Comparison of ENCODE assay signal across 10 cellular contexts in the genomic region with DNA sequence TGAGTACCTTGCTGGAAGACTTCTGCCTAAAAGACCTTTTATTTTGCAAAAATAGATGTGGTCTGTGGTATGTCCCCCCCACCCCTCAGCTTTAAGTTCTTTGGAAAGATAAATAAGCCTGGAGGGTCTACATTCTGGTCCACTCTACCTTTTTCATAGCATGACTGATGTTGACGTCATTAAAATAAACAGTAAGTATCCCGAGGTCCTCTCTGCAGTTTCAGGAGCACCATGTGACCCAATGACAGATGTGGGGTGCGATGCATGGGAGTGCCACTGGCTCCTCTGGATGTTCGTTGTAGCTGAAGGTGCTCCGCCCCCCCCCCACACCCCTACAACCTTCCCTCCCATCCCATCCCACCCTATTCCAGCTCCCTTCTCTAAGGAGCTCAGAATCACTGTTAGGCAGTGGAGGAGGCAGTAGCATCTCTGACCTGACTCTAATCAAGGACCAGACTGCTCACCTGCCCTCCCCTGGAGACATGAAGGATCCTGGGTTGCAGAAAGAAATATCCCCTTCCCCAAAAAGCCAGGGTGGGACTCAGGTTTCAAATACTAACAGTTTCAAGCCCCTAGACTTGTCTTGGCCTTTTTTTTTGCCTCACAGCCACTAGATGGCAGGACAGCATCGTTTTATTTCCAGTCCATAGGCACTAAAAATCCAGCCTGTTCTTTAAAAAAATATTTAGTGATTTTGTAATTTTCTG. TPM values are rescaled to one million over a fixed set of nuclear protein-coding genes. Genes with fewer than 3 reads are reported as not detected.
DNase-seq lines count a peak whose midpoint lies in the region; ATAC-seq, FAIRE-seq and TF ChIP-seq lines count a peak whose summit lies in the region.
"Had no signal": no experiment of that assay in that cellular context is flagged by ENCODE, and none has a peak within 500 bp of the region (broad histone marks: within the 10 kb centered on the region; RNA-seq: fewer than 3 reads in every experiment).

No MANE protein-coding gene starts in this region.

- no peaks in the 10 kb centered on the region for H3K9me1 ChIP-seq in K562 (ENCODE audit: control insufficient read depth, insufficient read depth, low read length)

- TF ChIP-seq CTCF in K562 (IDR thresholded peaks at IDR 0.05 in 2 of 3, conservative IDR thresholded peaks at IDR 0.05 in 1 of 3; ENCODE audit: insufficient read depth in 2 of 3, low read depth in 1 of 3, low read length in 3 of 3) (peak; percentile 24 to 53 (median 51); a peak in 4 of 6 replicates), kidney (IDR thresholded peaks at IDR 0.05; ENCODE audit: borderline replicate concordance, extremely low read depth, insufficient read depth) (peak; percentile 60), upper lobe of right lung (IDR thresholded peaks at IDR 0.05) (peak; percentile 59)

- H3K4me1 ChIP-seq in K562 (replicated peaks in 1 of 2; ENCODE audit: control insufficient read depth in 2 of 2, insufficient read depth in 2 of 2, low read length in 2 of 2) (no peaks in the 10 kb centered on the region), kidney (ENCODE audit: control insufficient read depth in 1 of 2, insufficient read depth in 1 of 2, low read depth in 1 of 2, low read length in 2 of 2) (peaks cover 7 to 9% of the 10 kb centered on the region in 2 donors), upper lobe of right lung (peaks cover 5% of the 10 kb centered on the region)

- POLR2A ChIA-PET in K562 (lab: Yijun Ruan, JAX): no interaction called here

- H3K79me2 ChIP-seq in K562 (ENCODE audit: control insufficient read depth, insufficient read depth, low read length): no peaks in the 10 kb centered on the region

- in situ Hi-C loops in K562 (cut with MboI): loop anchor here (10.0 kb wide), 1 partner anchor 400 kb away; no protein-coding TSS in a partner anchor

- H3K9ac ChIP-seq in K562 (ENCODE audit: insufficient read depth in 1 of 2, low read depth in 2 of 2, low read length in 2 of 2) (no peak overlapping the region), kidney (ENCODE audit: low read length in 2 of 2) (no peak overlapping the region)

- TF ChIP-seq EP300 in K562 (IDR thresholded peaks at IDR 0.05; ENCODE audit: low read length): no peak

- no peaks in the 10 kb centered on the region for H4K20me1 ChIP-seq in K562 (replicated peaks; ENCODE audit: control insufficient read depth, insufficient read depth, low read length)

- no peak overlapping the region for H3K4me2 ChIP-seq in K562 (ENCODE audit: insufficient read depth, low read length)

- FAIRE-seq in K562 (lab: Jason Lieb, UNC) (peak; percentile 55), kidney (lab: Jason Lieb, UNC) (peak; percentile 85)

- H3K27ac ChIP-seq in K562 (ENCODE audit: extremely low read depth, low read depth, low read length) (no peak overlapping the region), kidney (ENCODE audit: low read depth in 2 of 2, low read length in 2 of 2) (no peak overlapping the region), upper lobe of right lung (no peak overlapping the region)

- H3K27me3 ChIP-seq in K562 (ENCODE audit: control insufficient read depth in 2 of 2, insufficient read depth in 2 of 2, low read length in 2 of 2): peaks cover 0 to 12% of the 10 kb centered on the region in 2 experiments; a peak in 1 of 5 replicates
- no peaks in the 10 kb centered on the region for H3K27me3 ChIP-seq in upper lobe of right lung

- intact Hi-C loops in K562 (cut with micrococcal nuclease): loop anchor here (1.0 to 10.0 kb wide), 3 partner anchors 93 to 600 kb away; no protein-coding TSS in a partner anchor
- intact Hi-C loops in kidney (cut with DNase I): no loop called here
- intact Hi-C loops in upper lobe of right lung (cut with DNase I): no loop called here

- DNase-seq in AG08396 (ENCODE audit: low spot score) (peak; percentile 22), GM04503 (ENCODE audit: low read depth) (peak; percentile 3), NCI-H1694 (lab: John Stamatoyannopoulos, UW) (peak; percentile 2), K562 (ENCODE audit: extremely low read depth in 1 of 4, low spot score in 3 of 4) (peak; percentile 13 to 45 (median 14)), kidney (no peak), upper lobe of right lung (no peak), GOT3 (lab: John Stamatoyannopoulos, UW) (no peak)
- no peak for DNase-seq in activated CD4-positive, CD25-positive, alpha-beta regulatory T cell (lab: John Stamatoyannopoulos, UW)

- no peak for TF ChIP-seq POLR2A in K562 (conservative IDR thresholded peaks at IDR 0.05)

- H3K36me3 ChIP-seq in K562 (ENCODE audit: control insufficient read depth, insufficient read depth, low read length): no peaks in the 10 kb centered on the region
- peaks cover 0 to 11% of the 10 kb centered on the region in 2 donors for H3K36me3 ChIP-seq in kidney (ENCODE audit: control insufficient read depth in 1 of 2, insufficient read depth in 2 of 2, low read length in 2 of 2)
- H3K36me3 ChIP-seq in upper lobe of right lung: peaks cover 10% of the 10 kb centered on the region

- peak; percentile 53 to 61 for TF ChIP-seq RAD21 in K562 (CRISPR knock-in tag; conservative IDR thresholded peaks at IDR 0.05 in 1 of 2, IDR thresholded peaks at IDR 0.05 in 1 of 2)

- ATAC-seq in K562 (peak; percentile 84), upper lobe of right lung (no peak)

- H3K9me3 ChIP-seq in K562 (replicated peaks; ENCODE audit: control insufficient read depth, insufficient read depth, low read depth, low read length) (no peaks in the 10 kb centered on the region), kidney (ENCODE audit: control insufficient read depth in 1 of 2, low read length in 2 of 2) (no peaks in the 10 kb centered on the region), upper lobe of right lung (no peaks in the 10 kb centered on the region)

- CTCF ChIA-PET in K562 (lab: Yijun Ruan, JAX; ENCODE audit: low intra/inter-chr PET ratio): interaction anchor here (0.7 to 2.0 kb wide), 2 partner anchors 145 to 399 kb away, joined by 3 to 8 read pairs; no protein-coding TSS in a partner anchor

- no peak overlapping the region for H2AFZ ChIP-seq in K562 (ENCODE audit: low read depth, low read length)

- no TSS peak for BruUV-seq in K562 (replicated peaks; lab: Mats Ljungman, UMichigan)

- 3% methylated on average over 4 of the region's 6 CpGs for WGBS in K562 (ENCODE audit: insufficient coverage, low coverage, missing lambda C conversion rate)

- H3K4me3 ChIP-seq in K562: no peak overlapping the region
- no peak overlapping the region for H3K4me3 ChIP-seq in kidney (ENCODE audit: low read length in 2 of 2)
- no peak overlapping the region for H3K4me3 ChIP-seq in upper lobe of right lung

RNA-seq across cellular contexts. Expression of a gene that starts 25.1 kb away (rescaled TPM):
- 1.4 and 3.6 TPM in 2 replicates for total RNA-seq in K562 (2011; cell fraction: chromatin; rRNA removed; ENCODE audit: low replicate concordance)
- total RNA-seq in K562 (2011; cell fraction: nucleolus; rRNA removed): 0.66 and 1.0 TPM in 2 replicates
- 2.0 and 2.5 TPM in 2 replicates for total RNA-seq in K562 (2011; cell fraction: nucleoplasm; rRNA removed)
- 8.7 and 12.3 TPM in 2 replicates for total RNA-seq in K562 (2014; rRNA removed)
- total RNA-seq in K562 (2014; rRNA removed; fragmentation: Illumina TruSeq; extraction: Trizol): 13.8 and 16.3 TPM in 2 replicates
- 21.5 and 23.3 TPM in 2 replicates for total RNA-seq in K562 (2015; rRNA removed; fragmentation: Illumina TruSeq; extraction: Trizol)
- total RNA-seq in K562 (2021): 9.0 and 9.2 TPM in 2 replicates
- polyA plus RNA-seq in K562 (2011; rRNA removed): 1.4 and 2.2 TPM in 2 replicates
- polyA plus RNA-seq in K562 (2011; cell fraction: cytosol; rRNA removed): 0.38 and 0.92 TPM in 2 replicates
- polyA plus RNA-seq in K562 (2011; cell fraction: nucleus; rRNA removed): 0.84 and 1.1 TPM in 2 replicates
- 13.1 and 22.3 TPM in 2 replicates for polyA plus RNA-seq in K562 (2012)
- polyA plus RNA-seq in K562 (2014; fragmentation: Illumina TruSeq; extraction: Trizol): 11.2 and 11.8 TPM in 2 replicates
- polyA plus RNA-seq in K562 (2014; fragmentation: Nextera tagmentation; extraction: Ambion mirVana): 10 to 100 TPM in 1 of 2 experiments, 1 to 10 TPM in 1; 8.1 to 13.8 TPM
- 8.9 TPM in 2 replicates for polyA plus RNA-seq in K562 (2014; rRNA removed)
- 0.63 and 1.9 TPM in 2 replicates for polyA minus RNA-seq in K562 (2011; rRNA and poly(A)+ RNA removed)
- 1.2 and 1.3 TPM in 2 replicates for polyA minus RNA-seq in K562 (2011; cell fraction: cytosol; rRNA and poly(A)+ RNA removed)
- 0.78 and 0.81 TPM in 2 replicates for polyA minus RNA-seq in K562 (2011; cell fraction: nucleus; rRNA and poly(A)+ RNA removed)
- 18.9 TPM for total RNA-seq in kidney
- 19.0 TPM for polyA plus RNA-seq in kidney (ENCODE audit: insufficient read depth, low read depth, low replicate concordance)
- total RNA-seq in upper lobe of right lung: 32.5 TPM

RNA-seq across cellular contexts. Expression of a gene that starts 40.9 kb away (rescaled TPM):
- not detected in 2 replicates for total RNA-seq in K562 (2011; cell fraction: chromatin; rRNA removed; ENCODE audit: low replicate concordance)
- not detected in 2 replicates for total RNA-seq in K562 (2011; cell fraction: nucleolus; rRNA removed)
- not detected in 2 replicates for total RNA-seq in K562 (2011; cell fraction: nucleoplasm; rRNA removed)
- total RNA-seq in K562 (2014; rRNA removed): not detected in 2 replicates
- not detected in 2 replicates for total RNA-seq in K562 (2014; rRNA removed; fragmentation: Illumina TruSeq; extraction: Trizol)
- not detected in 2 replicates for total RNA-seq in K562 (2015; rRNA removed; fragmentation: Illumina TruSeq; extraction: Trizol)
- total RNA-seq in K562 (2021): not detected in 2 replicates
- polyA plus RNA-seq in K562 (2011; rRNA removed): not detected in 2 replicates
- not detected in 2 replicates for polyA plus RNA-seq in K562 (2011; cell fraction: cytosol; rRNA removed)
- polyA plus RNA-seq in K562 (2011; cell fraction: nucleus; rRNA removed): not detected in 2 replicates
- polyA plus RNA-seq in K562 (2012): 0.01 TPM in 1 of 2 replicates, not detected in the other
- not detected in 2 replicates for polyA plus RNA-seq in K562 (2014; fragmentation: Illumina TruSeq; extraction: Trizol)
- not detected for polyA plus RNA-seq in K562 (2014; fragmentation: Nextera tagmentation; extraction: Ambion mirVana)
- polyA plus RNA-seq in K562 (2014; rRNA removed): not detected in 2 replicates
- not detected in 2 replicates for polyA minus RNA-seq in K562 (2011; rRNA and poly(A)+ RNA removed)
- not detected in 2 replicates for polyA minus RNA-seq in K562 (2011; cell fraction: cytosol; rRNA and poly(A)+ RNA removed)
- not detected in 2 replicates for polyA minus RNA-seq in K562 (2011; cell fraction: nucleus; rRNA and poly(A)+ RNA removed)
- not detected for total RNA-seq in kidney
- not detected for polyA plus RNA-seq in kidney (ENCODE audit: insufficient read depth, low read depth, low replicate concordance)
- total RNA-seq in upper lobe of right lung: 0.06 TPM
- total RNA-seq: glomerular endothelial cell, subcutaneous adipose tissue had no signal

RNA-seq across cellular contexts. Expression of a gene that starts 46.7 kb away (rescaled TPM):
- total RNA-seq in K562 (2011; cell fraction: chromatin; rRNA removed; ENCODE audit: low replicate concordance): not detected in 2 replicates
- not detected in 2 replicates for total RNA-seq in K562 (2011; cell fraction: nucleolus; rRNA removed)
- not detected in 2 replicates for total RNA-seq in K562 (2011; cell fraction: nucleoplasm; rRNA removed)
- total RNA-seq in K562 (2014; rRNA removed): not detected in 2 replicates
- total RNA-seq in K562 (2014; rRNA removed; fragmentation: Illumina TruSeq; extraction: Trizol): not detected in 2 replicates
- total RNA-seq in K562 (2015; rRNA removed; fragmentation: Illumina TruSeq; extraction: Trizol): not detected in 2 replicates
- not detected in 2 replicates for total RNA-seq in K562 (2021)
- not detected in 2 replicates for polyA plus RNA-seq in K562 (2011; rRNA removed)
- polyA plus RNA-seq in K562 (2011; cell fraction: cytosol; rRNA removed): not detected in 2 replicates
- polyA plus RNA-seq in K562 (2011; cell fraction: nucleus; rRNA removed): not detected in 2 replicates
- polyA plus RNA-seq in K562 (2012): 0.04 TPM in 1 of 2 replicates, not detected in the other
- polyA plus RNA-seq in K562 (2014; fragmentation: Illumina TruSeq; extraction: Trizol): not detected in 2 replicates
- not detected for polyA plus RNA-seq in K562 (2014; fragmentation: Nextera tagmentation; extraction: Ambion mirVana)
- polyA plus RNA-seq in K562 (2014; rRNA removed): not detected in 2 replicates
- 0.04 TPM in 1 of 2 replicates, not detected in the other for polyA minus RNA-seq in K562 (2011; rRNA and poly(A)+ RNA removed)
- polyA minus RNA-seq in K562 (2011; cell fraction: cytosol; rRNA and poly(A)+ RNA removed): not detected in 2 replicates
- polyA minus RNA-seq in K562 (2011; cell fraction: nucleus; rRNA and poly(A)+ RNA removed): not detected in 2 replicates
- 0.41 TPM for total RNA-seq in kidney
- 0.17 TPM for polyA plus RNA-seq in kidney (ENCODE audit: insufficient read depth, low read depth, low replicate concordance)
- total RNA-seq in upper lobe of right lung: not detected
- total RNA-seq: glomerular endothelial cell had no signal

Comparison
In these comparisons a context has a peak if more than half of its experiments do, and no peak if none do; other contexts are left out.
1. DNase-seq: peak in AG08396 (single experiment), GM04503 (single experiment), NCI-H1694 (single experiment) and K562 (4 of 4); none in kidney (single experiment), upper lobe of right lung (single experiment), GOT3 (single experiment) and activated CD4-positive, CD25-positive, alpha-beta regulatory T cell (0 of 4).
2. Peak in every context shown above with its lines, with median percentiles within 50 percentile points of each other: CTCF ChIP-seq.